19 cellular contexts compared by ENCODE assay signal in the genomic region with DNA sequence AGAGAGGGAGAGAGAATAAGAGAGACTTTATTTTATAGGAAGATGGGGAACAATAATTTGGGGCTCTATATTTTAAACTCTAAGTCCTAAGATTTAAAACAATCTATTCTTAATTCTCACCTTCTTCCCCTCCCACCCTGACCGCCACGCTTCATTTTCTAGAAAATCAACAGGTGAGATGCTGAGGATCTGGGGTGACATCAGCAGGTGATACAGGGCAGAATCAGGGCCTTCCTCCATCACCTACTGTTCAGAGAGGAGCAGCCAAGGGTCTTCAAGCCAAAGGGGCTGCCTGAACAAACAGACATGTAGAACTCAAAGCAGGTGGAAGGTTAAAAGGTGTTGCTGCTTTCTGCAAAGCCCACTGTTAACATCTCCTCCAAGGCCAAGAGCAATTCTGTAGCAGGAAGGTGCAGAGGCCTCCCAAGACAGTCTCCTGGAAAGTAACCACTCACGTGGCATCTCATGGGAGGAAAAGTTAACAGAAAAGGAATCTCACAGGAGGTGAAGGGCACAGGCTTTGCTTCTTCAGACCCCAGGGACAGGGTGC.
A peak's percentile ranks its signal among the peaks of the same experiment; 100 is the strongest.
DNase-seq lines count a peak whose midpoint lies in the region; ATAC-seq and TF ChIP-seq lines count a peak whose summit lies in the region.
"Had no signal": no experiment of that assay in that cellular context is flagged by ENCODE, and none has a peak within 500 bp of the region (broad histone marks: within the 10 kb centered on the region; RNA-seq: fewer than 3 reads in every experiment).

No MANE protein-coding gene starts in this region.

- POLR2A ChIA-PET in HEK293 (lab: Yijun Ruan, JAX): no interaction called here

- no peak overlapping the region for H3K4me3 Mint-ChIP-seq in stimulated activated memory B cell treated with anti-CD40 and anti-IgM and Interleukin-4, amounts not matched to agents 10 μg/mL and 1 μg/mL and 100 μg/mL, for 72 hours

- no peaks in the 10 kb centered on the region for H3K36me3 ChIP-seq in HEK293 (ENCODE audit: control insufficient read depth in 2 of 2, insufficient read depth in 1 of 2, low read length in 2 of 2)
- H3K36me3 ChIP-seq: HAP-1, Peyer's patch had no signal

- H3K27ac ChIP-seq in HEK293 (ENCODE audit: extremely low read depth, low read depth, low read length) (no peak overlapping the region), coronary artery (no peak overlapping the region)
- H3K27ac ChIP-seq: 22Rv1, C4-2B had no signal

- DNase-seq in activated CD8-positive, alpha-beta memory T cell treated with anti-CD3 and anti-CD28 coated beads for 24 hours: peak; percentile 54
- no peak for DNase-seq in activated CD8-positive, alpha-beta memory T cell treated with anti-CD3 and anti-CD28 coated beads, Interleukin-2, amount 50 U/mL, for 48 hours
- DNase-seq in coronary artery (ENCODE audit: low spot score): peak; percentile 43
- DNase-seq in NOMO-1 treated with dmso at 0.1 percent for 144 hours (lab: John Stamatoyannopoulos, UW; ENCODE audit: unreplicated experiment): no peak
- DNase-seq in NCI-H748 treated with DMSO at 0.1 percent for 48 hours (lab: John Stamatoyannopoulos, UW): no peak
- DNase-seq in AG08395 (ENCODE audit: low spot score): no peak
- DNase-seq: COR-L47, DMS153, KBM-7, NCI-H1436 treated with DMSO at 0.1 percent for 48 hours, NCI-H2081 treated with DMSO at 0.1 percent for 48 hours, NCI-H510A, NCI-H82 had no signal

- H3K9me3 ChIP-seq in HEK293 (ENCODE audit: control insufficient read depth, insufficient read depth, low read depth, low read length): no peaks in the 10 kb centered on the region
- H3K9me3 ChIP-seq: HAP-1, Peyer's patch had no signal

- H3K9me3 Mint-ChIP-seq in stimulated activated memory B cell treated with anti-CD40 and anti-IgM and Interleukin-4, amounts not matched to agents 10 μg/mL and 1 μg/mL and 100 μg/mL, for 72 hours: peaks cover 7% of the 10 kb centered on the region

- H3K27ac Mint-ChIP-seq in stimulated activated memory B cell treated with anti-CD40 and anti-IgM and Interleukin-4, amounts not matched to agents 10 μg/mL and 1 μg/mL and 100 μg/mL, for 72 hours: peak overlapping the region; percentile 93

- peaks cover 8% of the 10 kb centered on the region for H3K27me3 Mint-ChIP-seq in stimulated activated memory B cell treated with anti-CD40 and anti-IgM and Interleukin-4, amounts not matched to agents 10 μg/mL and 1 μg/mL and 100 μg/mL, for 72 hours

- TF ChIP-seq CTCF in HEK293 (tag by site-specific recombination; IDR thresholded peaks at IDR 0.05): no peak
- no peak for TF ChIP-seq CTCF in coronary artery (IDR thresholded peaks at IDR 0.05)

- H3K4me1 Mint-ChIP-seq in stimulated activated memory B cell treated with anti-CD40 and anti-IgM and Interleukin-4, amounts not matched to agents 10 μg/mL and 1 μg/mL and 100 μg/mL, for 72 hours: peaks cover 55% of the 10 kb centered on the region

- 0 out of 2 replicates have a peak, but pooled peaks cover 3% of the 10 kb centered on the region for H3K4me1 ChIP-seq in HEK293 (ENCODE audit: control insufficient read depth, insufficient read depth, low read length)

- no peak overlapping the region for H3K4me3 ChIP-seq in HEK293 (ENCODE audit: low read depth, low read length)
- H3K4me3 ChIP-seq in coronary artery: no peak overlapping the region
- H3K4me3 ChIP-seq: HAP-1, Peyer's patch had no signal

- CTCF ChIA-PET in HEK293 (lab: Yijun Ruan, JAX): interaction anchor here (0.6 kb wide), 1 partner anchor 1556 kb away, joined by 3 read pairs; no protein-coding TSS in a partner anchor

- ATAC-seq in stimulated activated memory B cell treated with anti-CD40 and anti-IgM and Interleukin-4, amounts not matched to agents 10 μg/mL and 1 μg/mL and 100 μg/mL, for 72 hours: no peak

- H3K36me3 Mint-ChIP-seq in stimulated activated memory B cell treated with anti-CD40 and anti-IgM and Interleukin-4, amounts not matched to agents 10 μg/mL and 1 μg/mL and 100 μg/mL, for 72 hours: no peaks in the 10 kb centered on the region

TF ChIP-seq in HEK293, 187 proteins besides CTCF, POLR2A, EP300 and RAD21:
- TF ChIP-seq SP7 (tag by site-specific recombination; IDR thresholded peaks at IDR 0.05) (no peak), SCRT2 (tag by site-specific recombination; IDR thresholded peaks at IDR 0.05) (peak; percentile 91), ZNF777 (tag by site-specific recombination; IDR thresholded peaks at IDR 0.05; ENCODE audit: borderline replicate concordance) (no peak), ZNF133 (tag by site-specific recombination; IDR thresholded peaks at IDR 0.05) (no peak), ZNF175 (tag by site-specific recombination; IDR thresholded peaks at IDR 0.05) (no peak), SCRT1 (tag by site-specific recombination; IDR thresholded peaks at IDR 0.05; ENCODE audit: borderline replicate concordance) (peak; percentile 47; the same call in 1 of the 2 replicates), ZNF138 (tag by site-specific recombination; IDR thresholded peaks at IDR 0.05; ENCODE audit: borderline replicate concordance) (no peak), ZNF830 (tag by site-specific recombination; IDR thresholded peaks at IDR 0.05; ENCODE audit: low read depth) (no peak)
TF ChIP-seq in HEK293: peak in this region for 2.

Comparison
In these comparisons a context has a peak if more than half of its experiments do, and no peak if none do; other contexts are left out.
1. DNase-seq: peak in activated CD8-positive, alpha-beta memory T cell treated with anti-CD3 and anti-CD28 coated beads for 24 hours (single experiment) and coronary artery (single experiment); none in activated CD8-positive, alpha-beta memory T cell treated with anti-CD3 and anti-CD28 coated beads, Interleukin-2, amount 50 U/mL, for 48 hours (single experiment), NOMO-1 treated with dmso at 0.1 percent for 144 hours (single experiment), NCI-H748 treated with DMSO at 0.1 percent for 48 hours (single experiment) and AG08395 (single experiment).